ENCODE assay signal across 2 cellular contexts in the genomic region with DNA sequence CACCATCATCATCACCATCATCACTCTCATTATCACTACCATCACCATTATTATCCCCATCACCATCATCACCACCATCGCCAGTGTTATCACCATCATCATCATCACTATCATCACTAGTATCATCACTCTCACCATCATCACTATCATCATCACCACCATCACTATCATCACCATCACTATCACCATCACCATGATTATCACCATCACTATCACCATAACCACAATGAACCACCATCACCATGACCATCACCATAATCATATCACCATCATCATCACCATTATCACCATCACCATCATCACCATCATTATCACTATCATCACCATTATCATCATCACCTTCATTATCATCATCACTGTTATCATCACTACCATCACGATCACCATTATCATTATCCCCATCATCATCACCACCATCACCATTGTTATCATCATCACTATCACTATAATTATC.
A peak's percentile ranks its signal among the peaks of the same experiment; 100 is the strongest.
TF ChIP-seq lines count a peak whose summit lies in the region.

No MANE protein-coding gene starts in this region.

TF ChIP-seq in HEK293, 187 proteins besides CTCF, POLR2A, EP300 and RAD21:
- TF ChIP-seq, protein P1, sequence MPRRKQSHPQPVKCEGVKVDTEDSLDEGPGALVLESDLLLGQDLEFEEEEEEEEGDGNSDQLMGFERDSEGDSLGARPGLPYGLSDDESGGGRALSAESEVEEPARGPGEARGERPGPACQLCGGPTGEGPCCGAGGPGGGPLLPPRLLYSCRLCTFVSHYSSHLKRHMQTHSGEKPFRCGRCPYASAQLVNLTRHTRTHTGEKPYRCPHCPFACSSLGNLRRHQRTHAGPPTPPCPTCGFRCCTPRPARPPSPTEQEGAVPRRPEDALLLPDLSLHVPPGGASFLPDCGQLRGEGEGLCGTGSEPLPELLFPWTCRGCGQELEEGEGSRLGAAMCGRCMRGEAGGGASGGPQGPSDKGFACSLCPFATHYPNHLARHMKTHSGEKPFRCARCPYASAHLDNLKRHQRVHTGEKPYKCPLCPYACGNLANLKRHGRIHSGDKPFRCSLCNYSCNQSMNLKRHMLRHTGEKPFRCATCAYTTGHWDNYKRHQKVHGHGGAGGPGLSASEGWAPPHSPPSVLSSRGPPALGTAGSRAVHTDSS (tag by site-specific recombination; IDR thresholded peaks at IDR 0.05) = peak; percentile 90
- TF ChIP-seq ZNF521 (tag by site-specific recombination; IDR thresholded peaks at IDR 0.05) (0 out of 2 replicates have a peak, but pooled peaks have one; percentile 30), ZNF776 (tag by site-specific recombination; IDR thresholded peaks at IDR 0.05; ENCODE audit: borderline replicate concordance) (peak; percentile 68; the same call in 1 of the 2 replicates), ZNF248 (tag by site-specific recombination; IDR thresholded peaks at IDR 0.05) (0 out of 2 replicates have a peak, but pooled peaks have one; percentile 28), MEIS1 (CRISPR knock-in tag; IDR thresholded peaks at IDR 0.05; ENCODE audit: borderline replicate concordance) (no peak), ZNF544 (tag by site-specific recombination; IDR thresholded peaks at IDR 0.05) (no peak), ZNF266 (tag by site-specific recombination; IDR thresholded peaks at IDR 0.05; ENCODE audit: low read depth) (no peak), ZBTB17 (tag by site-specific recombination; IDR thresholded peaks at IDR 0.05) (0 out of 2 replicates have a peak, but pooled peaks have one; percentile 17), ZNF621 (tag by site-specific recombination; IDR thresholded peaks at IDR 0.05) (peak; percentile 58; the same call in 1 of the 2 replicates), ZNF785 (tag by site-specific recombination; IDR thresholded peaks at IDR 0.05) (peak; percentile 61; the same call in 1 of the 2 replicates), TRIM28 (IDR thresholded peaks at IDR 0.05; ENCODE audit: borderline replicate concordance, low read length) (no peak), ZNF311 (tag by site-specific recombination; IDR thresholded peaks at IDR 0.05; ENCODE audit: borderline replicate concordance) (peak; percentile 63; the same call in 1 of the 2 replicates), ZNF114 (tag by site-specific recombination; IDR thresholded peaks at IDR 0.05) (0 out of 2 replicates have a peak, but pooled peaks have one; percentile 61), ZNF501 (tag by site-specific recombination; IDR thresholded peaks at IDR 0.05) (no peak)

TF ChIP-seq in H1, 55 proteins besides CTCF, POLR2A, EP300 and RAD21:
- TF ChIP-seq, protein P2, sequence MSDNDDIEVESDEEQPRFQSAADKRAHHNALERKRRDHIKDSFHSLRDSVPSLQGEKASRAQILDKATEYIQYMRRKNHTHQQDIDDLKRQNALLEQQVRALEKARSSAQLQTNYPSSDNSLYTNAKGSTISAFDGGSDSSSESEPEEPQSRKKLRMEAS (IDR thresholded peaks at IDR 0.05) = no peak
- TF ChIP-seq TAF7 (optimal IDR thresholded peaks at IDR 0.05; ENCODE audit: borderline replicate concordance, low read depth, low read length) (no peak), MAFK (IDR thresholded peaks at IDR 0.05; ENCODE audit: low read depth, low read length) (no peak)
